Comparison of ENCODE assay signal across 1 cellular context in the genomic region with DNA sequence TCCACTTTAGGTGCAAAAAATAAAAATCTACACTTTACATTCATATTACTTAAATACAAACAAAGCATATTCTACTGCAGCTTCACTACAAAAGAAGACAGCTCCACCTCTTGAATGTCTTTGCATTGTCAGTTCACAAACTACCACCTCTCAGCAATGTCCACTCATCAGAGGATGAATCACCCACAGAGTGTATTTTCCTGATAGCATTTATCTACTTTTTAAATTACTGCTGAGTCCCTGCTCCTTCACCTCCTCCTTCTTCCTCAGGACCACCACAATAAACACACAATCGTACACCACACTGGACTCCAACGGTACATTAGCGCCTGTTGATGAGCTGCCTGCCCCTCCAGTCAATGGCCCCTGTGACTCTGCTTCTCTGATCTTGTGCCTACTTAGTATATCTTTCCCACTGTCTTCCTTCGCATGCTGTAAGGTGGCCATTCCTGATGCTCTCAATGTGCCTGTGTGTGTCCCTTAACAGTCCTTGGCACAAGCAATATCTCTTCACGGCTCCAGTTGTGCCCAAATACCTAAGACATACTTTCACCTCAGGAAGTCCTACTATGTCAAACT.
A peak's percentile ranks its signal among the peaks of the same experiment; 100 is the strongest.
TF ChIP-seq lines count a peak whose summit lies in the region.

No MANE protein-coding gene starts in this region.

TF ChIP-seq in K562, 482 proteins besides CTCF, POLR2A, EP300 and RAD21 (continued from another document and continues in another):
- TF ChIP-seq ZNF280B (CRISPR knock-in tag; IDR thresholded peaks at IDR 0.05) = no peak
- no peak for TF ChIP-seq TBP (optimal IDR thresholded peaks at IDR 0.05; ENCODE audit: low read depth, low read length)
- TF ChIP-seq, protein P1, sequence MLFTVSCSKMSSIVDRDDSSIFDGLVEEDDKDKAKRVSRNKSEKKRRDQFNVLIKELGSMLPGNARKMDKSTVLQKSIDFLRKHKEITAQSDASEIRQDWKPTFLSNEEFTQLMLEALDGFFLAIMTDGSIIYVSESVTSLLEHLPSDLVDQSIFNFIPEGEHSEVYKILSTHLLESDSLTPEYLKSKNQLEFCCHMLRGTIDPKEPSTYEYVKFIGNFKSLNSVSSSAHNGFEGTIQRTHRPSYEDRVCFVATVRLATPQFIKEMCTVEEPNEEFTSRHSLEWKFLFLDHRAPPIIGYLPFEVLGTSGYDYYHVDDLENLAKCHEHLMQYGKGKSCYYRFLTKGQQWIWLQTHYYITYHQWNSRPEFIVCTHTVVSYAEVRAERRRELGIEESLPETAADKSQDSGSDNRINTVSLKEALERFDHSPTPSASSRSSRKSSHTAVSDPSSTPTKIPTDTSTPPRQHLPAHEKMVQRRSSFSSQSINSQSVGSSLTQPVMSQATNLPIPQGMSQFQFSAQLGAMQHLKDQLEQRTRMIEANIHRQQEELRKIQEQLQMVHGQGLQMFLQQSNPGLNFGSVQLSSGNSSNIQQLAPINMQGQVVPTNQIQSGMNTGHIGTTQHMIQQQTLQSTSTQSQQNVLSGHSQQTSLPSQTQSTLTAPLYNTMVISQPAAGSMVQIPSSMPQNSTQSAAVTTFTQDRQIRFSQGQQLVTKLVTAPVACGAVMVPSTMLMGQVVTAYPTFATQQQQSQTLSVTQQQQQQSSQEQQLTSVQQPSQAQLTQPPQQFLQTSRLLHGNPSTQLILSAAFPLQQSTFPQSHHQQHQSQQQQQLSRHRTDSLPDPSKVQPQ (CRISPR knock-in tag; IDR thresholded peaks at IDR 0.05; ENCODE audit: borderline replicate concordance) = no peak
- no peak for TF ChIP-seq ZNF707 (CRISPR knock-in tag; conservative IDR thresholded peaks at IDR 0.05)
- 0 out of 2 replicates have a peak, but pooled peaks have one; percentile 13 for TF ChIP-seq ZKSCAN8 (CRISPR knock-in tag; IDR thresholded peaks at IDR 0.05)
- peak; percentile 31; the same call in 1 of the 2 replicates for TF ChIP-seq CTBP1 (IDR thresholded peaks at IDR 0.05; ENCODE audit: borderline replicate concordance)
- TF ChIP-seq ZNF224 (CRISPR knock-in tag; IDR thresholded peaks at IDR 0.05) = no peak
- TF ChIP-seq CREB3 (tag; conservative IDR thresholded peaks at IDR 0.05; ENCODE audit: low read depth) = no peak
- TF ChIP-seq CBX5 (IDR thresholded peaks at IDR 0.05; ENCODE audit: borderline replicate concordance, low read depth) = no peak
- no peak for TF ChIP-seq ZNF77 (CRISPR knock-in tag; IDR thresholded peaks at IDR 0.05)
- TF ChIP-seq ZC3H11A (IDR thresholded peaks at IDR 0.05; ENCODE audit: low read depth, low read length) = no peak
- TF ChIP-seq ZNF282 (CRISPR knock-in tag; IDR thresholded peaks at IDR 0.05) = no peak
- TF ChIP-seq TCF15 (CRISPR knock-in tag; IDR thresholded peaks at IDR 0.05) = no peak
- no peak for TF ChIP-seq BCL6 (CRISPR knock-in tag; IDR thresholded peaks at IDR 0.05)
- no peak for TF ChIP-seq ZNF3 (CRISPR knock-in tag; IDR thresholded peaks at IDR 0.05)
- TF ChIP-seq DLX4 (CRISPR knock-in tag; IDR thresholded peaks at IDR 0.05) = no peak
- TF ChIP-seq ZNF75A (CRISPR knock-in tag; IDR thresholded peaks at IDR 0.05) = no peak
- no peak for TF ChIP-seq PPARD (CRISPR knock-in tag; IDR thresholded peaks at IDR 0.05)
- TF ChIP-seq, protein P2, sequence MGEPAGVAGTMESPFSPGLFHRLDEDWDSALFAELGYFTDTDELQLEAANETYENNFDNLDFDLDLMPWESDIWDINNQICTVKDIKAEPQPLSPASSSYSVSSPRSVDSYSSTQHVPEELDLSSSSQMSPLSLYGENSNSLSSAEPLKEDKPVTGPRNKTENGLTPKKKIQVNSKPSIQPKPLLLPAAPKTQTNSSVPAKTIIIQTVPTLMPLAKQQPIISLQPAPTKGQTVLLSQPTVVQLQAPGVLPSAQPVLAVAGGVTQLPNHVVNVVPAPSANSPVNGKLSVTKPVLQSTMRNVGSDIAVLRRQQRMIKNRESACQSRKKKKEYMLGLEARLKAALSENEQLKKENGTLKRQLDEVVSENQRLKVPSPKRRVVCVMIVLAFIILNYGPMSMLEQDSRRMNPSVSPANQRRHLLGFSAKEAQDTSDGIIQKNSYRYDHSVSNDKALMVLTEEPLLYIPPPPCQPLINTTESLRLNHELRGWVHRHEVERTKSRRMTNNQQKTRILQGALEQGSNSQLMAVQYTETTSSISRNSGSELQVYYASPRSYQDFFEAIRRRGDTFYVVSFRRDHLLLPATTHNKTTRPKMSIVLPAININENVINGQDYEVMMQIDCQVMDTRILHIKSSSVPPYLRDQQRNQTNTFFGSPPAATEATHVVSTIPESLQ (CRISPR knock-in tag; IDR thresholded peaks at IDR 0.05) = 0 out of 2 replicates have a peak, but pooled peaks have one; percentile 38
- no peak for TF ChIP-seq PRMT5 (CRISPR knock-in tag; IDR thresholded peaks at IDR 0.05)
- TF ChIP-seq PTTG1 (tag; IDR thresholded peaks at IDR 0.05; ENCODE audit: low read depth) = no peak
- TF ChIP-seq PBX2 (CRISPR knock-in tag; IDR thresholded peaks at IDR 0.05; ENCODE audit: low read depth) = no peak
- 0 out of 2 replicates have a peak, but pooled peaks have one; percentile 15 for TF ChIP-seq PBX2 (tag; conservative IDR thresholded peaks at IDR 0.05; ENCODE audit: low read depth)
- peak in 1 of 2 experiments; percentile 51; a peak in 1 of 4 replicates for TF ChIP-seq KDM1A (IDR thresholded peaks at IDR 0.05)
- TF ChIP-seq NCOA6 (IDR thresholded peaks at IDR 0.05) = no peak
- no peak for TF ChIP-seq ZNF23 (CRISPR knock-in tag; IDR thresholded peaks at IDR 0.05)
- TF ChIP-seq ZNF134 (CRISPR knock-in tag; conservative IDR thresholded peaks at IDR 0.05) = no peak
- TF ChIP-seq MYNN (IDR thresholded peaks at IDR 0.05) = no peak
- TF ChIP-seq MYNN (CRISPR knock-in tag; IDR thresholded peaks at IDR 0.05) = no peak
- TF ChIP-seq ZNF280A (IDR thresholded peaks at IDR 0.05; ENCODE audit: low read depth, partially characterized antibody) = no peak
- TF ChIP-seq LARP7 (IDR thresholded peaks at IDR 0.05) = no peak
- TF ChIP-seq HMG20B (CRISPR knock-in tag; IDR thresholded peaks at IDR 0.05) = no peak
- peak; percentile 39; the same call in 1 of the 2 replicates for TF ChIP-seq FOXM1 (IDR thresholded peaks at IDR 0.05; ENCODE audit: low read depth)
- TF ChIP-seq FOXM1 (CRISPR knock-in tag; IDR thresholded peaks at IDR 0.05; ENCODE audit: low read depth) = no peak
- no peak for TF ChIP-seq CHAMP1 (IDR thresholded peaks at IDR 0.05)
- TF ChIP-seq KDM2B (CRISPR knock-in tag; IDR thresholded peaks at IDR 0.05) = no peak
- TF ChIP-seq PML (IDR thresholded peaks at IDR 0.05; ENCODE audit: low read length) = no peak; the same call in 1 of the 2 replicates
- no peak for TF ChIP-seq NFYB (IDR thresholded peaks at IDR 0.05; ENCODE audit: extremely low read depth, insufficient read length)
- no peak for TF ChIP-seq NCOA2 (IDR thresholded peaks at IDR 0.05; ENCODE audit: partially characterized antibody in 2 of 2)
- no peak for TF ChIP-seq ASH1L (IDR thresholded peaks at IDR 0.05; ENCODE audit: borderline replicate concordance, low read depth, partially characterized antibody)
- TF ChIP-seq CC2D1A (IDR thresholded peaks at IDR 0.05) = no peak
- no peak for TF ChIP-seq GATAD2B (IDR thresholded peaks at IDR 0.05; ENCODE audit: borderline replicate concordance)
- TF ChIP-seq PREB (CRISPR knock-in tag; IDR thresholded peaks at IDR 0.05) = no peak
- TF ChIP-seq TRIM24 (IDR thresholded peaks at IDR 0.05) = peak; percentile 67 to 69; a peak in 3 of 4 replicates
- TF ChIP-seq EP400 (IDR thresholded peaks at IDR 0.05) = no peak
- TF ChIP-seq ZNF507 (tag; conservative IDR thresholded peaks at IDR 0.05) = no peak
- no peak for TF ChIP-seq ZNF121 (CRISPR knock-in tag; conservative IDR thresholded peaks at IDR 0.05)
- peak; percentile 93 for TF ChIP-seq SMARCE1 (IDR thresholded peaks at IDR 0.05)
- no peak for TF ChIP-seq MEF2A (IDR thresholded peaks at IDR 0.05; ENCODE audit: control insufficient read depth, low read depth, low read length)
- no peak for TF ChIP-seq ZNF217 (CRISPR knock-in tag; IDR thresholded peaks at IDR 0.05)
